8 cellular contexts compared by ENCODE assay signal in the genomic region with DNA sequence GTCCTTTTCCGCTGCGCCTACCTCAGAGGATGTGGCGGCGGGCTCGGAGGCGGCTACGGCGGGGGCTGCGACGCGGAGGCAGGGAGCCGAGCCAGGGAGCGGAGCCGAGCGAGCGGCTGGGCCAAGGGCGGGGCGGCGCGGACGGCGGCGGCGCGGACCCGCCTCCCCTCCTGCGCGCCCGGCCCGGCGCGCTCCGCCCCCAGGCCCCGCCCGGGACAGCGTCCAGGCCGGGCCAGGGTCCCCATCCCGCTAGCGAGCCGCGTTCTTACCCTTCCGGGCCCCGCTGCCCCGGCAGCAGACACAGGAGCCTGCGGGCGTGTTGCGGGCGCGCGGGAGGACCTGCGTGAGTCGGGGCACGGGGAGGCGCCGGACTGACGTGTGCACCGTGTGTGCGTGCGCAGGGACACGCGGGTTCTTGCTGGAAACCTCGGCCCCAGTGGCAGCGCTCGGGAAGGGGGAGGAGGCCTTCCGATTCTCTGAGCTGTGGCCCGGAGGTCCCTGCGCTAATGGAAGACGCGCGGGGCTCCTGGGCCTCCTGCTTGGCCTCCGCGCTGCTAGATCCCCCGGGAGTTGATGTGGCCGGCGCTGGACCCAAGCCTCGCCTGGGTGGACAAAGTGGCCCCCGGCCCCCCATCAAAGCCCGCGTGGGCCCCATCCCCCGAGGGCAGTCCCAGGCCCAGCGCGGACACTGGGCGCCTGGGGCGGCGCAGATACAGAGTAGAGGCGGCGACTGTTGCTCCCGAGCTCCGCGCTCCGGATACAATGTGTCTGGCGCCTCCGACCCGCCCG. TPM values are rescaled to one million over a fixed set of nuclear protein-coding genes. Genes with fewer than 3 reads are reported as not detected.
DNase-seq lines count a peak whose midpoint lies in the region; ATAC-seq, FAIRE-seq and TF ChIP-seq lines count a peak whose summit lies in the region.

Gene VDAC1, minus strand, starts transcription at position 350 of the 789 bp plus-strand sequence. CDS start 11,963 bp downstream, outside the sequence.

- peak within 1 kb of the TSS; percentile 93 for H3K14ac ChIP-seq in IMR-90 (replicated peaks; ENCODE audit: low read depth, low read length)

- peak within 1 kb of the TSS; percentile 90 for H3K56ac ChIP-seq in IMR-90 (ENCODE audit: extremely low read depth, insufficient read depth, low read length)

- H3K27ac ChIP-seq in DOHH2 (ENCODE audit: low read depth, low read length): peak within 1 kb of the TSS; percentile 78
- H3K27ac ChIP-seq in IMR-90 (ENCODE audit: insufficient read depth, low read length): peak within 1 kb of the TSS; percentile 98
- H3K27ac ChIP-seq in SJSA1: peak within 1 kb of the TSS; percentile 89
- peak within 1 kb of the TSS; percentile 99 for H3K27ac ChIP-seq in suprapubic skin

- TF ChIP-seq EP300 in suprapubic skin (IDR thresholded peaks at IDR 0.05): no peak

- peak within 1 kb of the TSS; percentile 98 for H3K9ac ChIP-seq in IMR-90 (ENCODE audit: low read depth, low read length)

- peak within 1 kb of the TSS; percentile 92 for H2AK9ac ChIP-seq in IMR-90 (replicated peaks; ENCODE audit: low read depth, low read length, poor library complexity)

- dilution Hi-C loops in IMR-90 (cut with HindIII; ENCODE audit: low sequenced_read_pairs, unreplicated experiment): no loop called here

- peaks cover 28% of the 10 kb centered on the region for H3K9me1 ChIP-seq in IMR-90 (ENCODE audit: insufficient read depth, low read length)

- H3K79me1 ChIP-seq in IMR-90 (ENCODE audit: low read depth in 1 of 2, low read length in 2 of 2): peaks cover 10 to 50% of the 10 kb centered on the region in 2 experiments

- BruUV-seq in IMR-90 (replicated peaks; lab: Mats Ljungman, UMichigan): no TSS peak

- H4K20me1 ChIP-seq in DOHH2 (ENCODE audit: control insufficient read depth, insufficient read depth, low read depth, low read length) (peaks cover 22% of the 10 kb centered on the region), IMR-90 (ENCODE audit: insufficient read depth, low read length) (peaks cover 42% of the 10 kb centered on the region)

- TF ChIP-seq RAD21 in IMR-90 (IDR thresholded peaks at IDR 0.05; ENCODE audit: low read length): no peak

- peak within 1 kb of the TSS; percentile 99 for H2AFZ ChIP-seq in IMR-90 (replicated peaks; ENCODE audit: low read length, poor library complexity)

- H3K4me1 ChIP-seq in DOHH2 (ENCODE audit: control insufficient read depth, low read length): peaks cover 37% of the 10 kb centered on the region
- peaks cover 29% of the 10 kb centered on the region for H3K4me1 ChIP-seq in IMR-90 (ENCODE audit: control insufficient read depth, insufficient read depth, low read length)
- H3K4me1 ChIP-seq in SJSA1 (replicated peaks): peaks cover 36% of the 10 kb centered on the region
- H3K4me1 ChIP-seq in suprapubic skin: peaks cover 52% of the 10 kb centered on the region

- TF ChIP-seq POLR2A in IMR-90 (IDR thresholded peaks at IDR 0.05; ENCODE audit: low read depth, low read length) (peak; percentile 57), suprapubic skin (IDR thresholded peaks at IDR 0.05) (peak; percentile 44 to 49)

- POLR2A ChIA-PET in IMR-90 (lab: Charles Lee; ENCODE audit: unreplicated experiment): interaction anchor here (0.6 kb wide), 1 partner anchor 25 kb away, joined by 6 read pairs; no protein-coding TSS in a partner anchor

- peak within 1 kb of the TSS; percentile 81 for H4K91ac ChIP-seq in IMR-90 (ENCODE audit: insufficient read depth, low read depth, low read length)

- peak within 1 kb of the TSS; percentile 87 for H4K5ac ChIP-seq in IMR-90 (ENCODE audit: low read depth, low read length)

- no peak within 1 kb of the TSS for H2BK20ac ChIP-seq in IMR-90 (ENCODE audit: low read depth, low read length)

- H3F3A ChIP-seq in DOHH2 (ENCODE audit: control insufficient read depth, insufficient read depth): no peaks in the 10 kb centered on the region

- H3K9me3 ChIP-seq in DOHH2 (ENCODE audit: control insufficient read depth, insufficient read depth, low read length) (no peaks in the 10 kb centered on the region), IMR-90 (ENCODE audit: control insufficient read depth, insufficient read depth, low read length) (no peaks in the 10 kb centered on the region), SJSA1 (replicated peaks) (no peaks in the 10 kb centered on the region), suprapubic skin (no peaks in the 10 kb centered on the region)

- no peaks in the 10 kb centered on the region for H3K9me2 ChIP-seq in DOHH2 (replicated peaks; ENCODE audit: control insufficient read depth, low read length)

- peak within 1 kb of the TSS; percentile 60; the same call in 2 of the 3 replicates for H2BK15ac ChIP-seq in IMR-90 (ENCODE audit: low read depth, low read length)

- H3K27me3 ChIP-seq in DOHH2 (ENCODE audit: control insufficient read depth, low read length) (no peaks in the 10 kb centered on the region), IMR-90 (ENCODE audit: control insufficient read depth, insufficient read depth, low read length) (no peaks in the 10 kb centered on the region), SJSA1 (replicated peaks) (no peaks in the 10 kb centered on the region), suprapubic skin (no peaks in the 10 kb centered on the region)

- H3K4me3 ChIP-seq in DOHH2 (ENCODE audit: low read length): peak within 1 kb of the TSS; percentile 84
- H3K4me3 ChIP-seq in IMR-90 (ENCODE audit: insufficient read depth, low read depth, low read length): peak within 1 kb of the TSS; percentile 86
- H3K4me3 ChIP-seq in SJSA1: peak within 1 kb of the TSS; percentile 99
- H3K4me3 ChIP-seq in suprapubic skin: peak within 1 kb of the TSS; percentile 96

- peak within 1 kb of the TSS; percentile 77 for H2AK5ac ChIP-seq in IMR-90 (ENCODE audit: low read depth, low read length)

- ATAC-seq in GM21528 (IDR thresholded peaks at IDR 0.05; ENCODE audit: low FRiP score, unreplicated experiment): peak; percentile 82
- ATAC-seq in IMR-90 (ENCODE audit: low read depth): peak; percentile 90

- in situ Hi-C loops in IMR-90 (cut with MboI; ENCODE audit: low sequenced_read_pairs): no loop called here

- peak within 1 kb of the TSS; percentile 76; the same call in 1 of the 2 replicates for H2BK120ac ChIP-seq in IMR-90 (ENCODE audit: low read depth, low read length)

- peak within 1 kb of the TSS; percentile 99 for H2BK5ac ChIP-seq in IMR-90 (ENCODE audit: low read depth, low read length, poor library complexity, severe bottlenecking)

- H3K4ac ChIP-seq in IMR-90 (ENCODE audit: low read depth, low read length): peak within 1 kb of the TSS; percentile 94

- peak within 1 kb of the TSS; percentile 69 for H3K18ac ChIP-seq in IMR-90 (ENCODE audit: low read depth, low read length)

- TF ChIP-seq CTCF in DOHH2 (IDR thresholded peaks at IDR 0.05; ENCODE audit: low read depth, low read length, poor library complexity, severe bottlenecking): no peak
- TF ChIP-seq CTCF in IMR-90 (conservative IDR thresholded peaks at IDR 0.05; ENCODE audit: low read depth, low read length): no peak
- TF ChIP-seq CTCF in suprapubic skin (IDR thresholded peaks at IDR 0.05): no peak

- H4K8ac ChIP-seq in IMR-90 (ENCODE audit: low read depth in 2 of 2, low read length in 2 of 2): peak within 1 kb of the TSS; percentile 75 to 90

- H3K36me3 ChIP-seq in DOHH2 (ENCODE audit: control insufficient read depth, low read length) (peaks cover 46% of the 10 kb centered on the region), IMR-90 (ENCODE audit: control insufficient read depth, insufficient read depth, low read length) (peaks cover 13% of the 10 kb centered on the region), SJSA1 (peaks cover 54% of the 10 kb centered on the region), suprapubic skin (peaks cover 6% of the 10 kb centered on the region)

- CTCF ChIA-PET in IMR-90 (lab: Yijun Ruan, JAX): interaction anchor here (0.6 kb wide), 2 partner anchors 8 to 1042 kb away, joined by 3 to 4 read pairs; no protein-coding TSS in a partner anchor

- H3K4me2 ChIP-seq in DOHH2 (ENCODE audit: low read length): peak within 1 kb of the TSS; percentile 90
- H3K4me2 ChIP-seq in IMR-90 (ENCODE audit: low read depth, low read length): peak within 1 kb of the TSS; percentile 96

- FAIRE-seq in frontal cortex (lab: Jason Lieb, UNC): no peak

- intact Hi-C loops in IMR-90 (cut with micrococcal nuclease): no loop called here

- H3K79me2 ChIP-seq in DOHH2 (ENCODE audit: control insufficient read depth, low read length): peaks cover 63% of the 10 kb centered on the region

- 0% methylated on average over 44 of the region's 95 CpGs; no CpG with 5 or more reads in 1 of the 2 experiments for WGBS in IMR-90 (ENCODE audit: extremely low coverage in 2 of 2, insufficient read length in 1 of 2), 2 experiments
- WGBS in suprapubic skin: 0% methylated on average over 7 of the region's 95 CpGs

- DNase-seq in IMR-90 (peak; percentile 88), SJSA1 (ENCODE audit: low read depth in 1 of 2, low spot score in 2 of 2) (peak; percentile 92 to 98), frontal cortex (ENCODE audit: low spot score in 2 of 2) (peak; percentile 94 to 97), nucleus accumbens (lab: John Stamatoyannopoulos, UW) (peak in 54 of 56 donors; percentile 37 to 91 (median 82)), suprapubic skin (ENCODE audit: low spot score in 2 of 2) (peak; percentile 87 to 92)
- peak; percentile 44 to 78 (median 67) for DNase-seq in activated naive CD4-positive, alpha-beta T cell (lab: John Stamatoyannopoulos, UW)

- peak within 1 kb of the TSS; percentile 98 for H3K23ac ChIP-seq in IMR-90 (ENCODE audit: low read depth, low read length)

TF ChIP-seq in IMR-90, 13 proteins besides CTCF, POLR2A, EP300 and RAD21:
- TF ChIP-seq CEBPB (IDR thresholded peaks at IDR 0.05; ENCODE audit: low read depth, low read length) (no peak), BHLHE40 (IDR thresholded peaks at IDR 0.05; ENCODE audit: low read depth, low read length) (peak; percentile 73), CHD1 (IDR thresholded peaks at IDR 0.05; ENCODE audit: low read depth, low read length) (0 out of 2 replicates have a peak, but pooled peaks have one; percentile 13), MAZ (IDR thresholded peaks at IDR 0.05; ENCODE audit: borderline replicate concordance, low read depth, low read length) (peak; percentile 61; the same call in 1 of the 2 replicates)

RNA-seq across cellular contexts. Expression of gene VDAC1, which starts in this region (rescaled TPM):
- 365 and 423 TPM in 2 replicates for total RNA-seq in IMR-90 (2012; rRNA removed)
- polyA plus RNA-seq in IMR-90 (2012; rRNA removed): 242 and 289 TPM in 2 replicates
- polyA plus RNA-seq in IMR-90 (2012; cell fraction: cytosol; rRNA removed): 103 and 148 TPM in 2 replicates
- polyA plus RNA-seq in IMR-90 (2012; cell fraction: nucleus; rRNA removed; ENCODE audit: low replicate concordance): 46.1 and 144 TPM in 2 replicates
- 369 and 432 TPM in 2 replicates for total RNA-seq in SJSA1 (2014; rRNA removed; shearing (Covaris generic))
- total RNA-seq in frontal cortex: 244 TPM
- total RNA-seq in suprapubic skin: 100 to 1,000 TPM; 106 to 194 (median 162) TPM

Comparison
In these comparisons a context has a peak if more than half of its experiments do, and no peak if none do; other contexts are left out.
1. Peak in every context shown above with its lines: DNase-seq, ATAC-seq, H3K4me3 ChIP-seq and H3K27ac ChIP-seq.